Comparison of ENCODE assay signal across 1 cellular context in the genomic region with DNA sequence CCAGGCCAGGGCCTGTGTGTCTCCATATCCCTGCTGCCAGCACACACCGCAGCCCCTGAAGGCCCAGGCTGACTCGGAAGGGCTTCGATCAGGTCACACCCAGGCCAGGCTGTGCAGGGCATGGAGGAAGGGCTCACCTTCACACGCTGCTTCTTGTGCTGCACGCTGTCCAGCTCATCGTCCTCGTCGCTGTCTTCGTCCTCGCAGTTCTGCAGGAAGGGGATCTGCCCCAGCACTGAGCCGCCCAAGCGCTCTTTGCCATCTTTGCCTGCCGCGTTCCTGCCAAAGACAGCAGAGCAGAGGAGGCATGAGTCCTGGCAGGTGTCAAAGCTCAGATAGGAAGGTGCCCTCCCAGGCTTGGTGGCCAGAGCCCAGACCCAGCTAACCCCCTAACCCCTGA.
TF ChIP-seq lines count a peak whose summit lies in the region.

No MANE protein-coding gene starts in this region.

TF ChIP-seq in A549, 52 proteins besides CTCF, POLR2A, EP300 and RAD21:
- TF ChIP-seq, protein P1, sequence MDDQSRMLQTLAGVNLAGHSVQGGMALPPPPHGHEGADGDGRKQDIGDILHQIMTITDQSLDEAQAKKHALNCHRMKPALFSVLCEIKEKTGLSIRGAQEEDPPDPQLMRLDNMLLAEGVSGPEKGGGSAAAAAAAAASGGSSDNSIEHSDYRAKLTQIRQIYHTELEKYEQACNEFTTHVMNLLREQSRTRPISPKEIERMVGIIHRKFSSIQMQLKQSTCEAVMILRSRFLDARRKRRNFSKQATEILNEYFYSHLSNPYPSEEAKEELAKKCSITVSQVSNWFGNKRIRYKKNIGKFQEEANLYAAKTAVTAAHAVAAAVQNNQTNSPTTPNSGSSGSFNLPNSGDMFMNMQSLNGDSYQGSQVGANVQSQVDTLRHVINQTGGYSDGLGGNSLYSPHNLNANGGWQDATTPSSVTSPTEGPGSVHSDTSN (IDR thresholded peaks at IDR 0.05): no peak
- TF ChIP-seq POLR2AphosphoS2 (conservative IDR thresholded peaks at IDR 0.05; ENCODE audit: low read length) (no peak), HEYL (CRISPR knock-in tag; IDR thresholded peaks at IDR 0.05) (no peak), SREBF2 (IDR thresholded peaks at IDR 0.05) (no peak)
